In the genomic region with DNA sequence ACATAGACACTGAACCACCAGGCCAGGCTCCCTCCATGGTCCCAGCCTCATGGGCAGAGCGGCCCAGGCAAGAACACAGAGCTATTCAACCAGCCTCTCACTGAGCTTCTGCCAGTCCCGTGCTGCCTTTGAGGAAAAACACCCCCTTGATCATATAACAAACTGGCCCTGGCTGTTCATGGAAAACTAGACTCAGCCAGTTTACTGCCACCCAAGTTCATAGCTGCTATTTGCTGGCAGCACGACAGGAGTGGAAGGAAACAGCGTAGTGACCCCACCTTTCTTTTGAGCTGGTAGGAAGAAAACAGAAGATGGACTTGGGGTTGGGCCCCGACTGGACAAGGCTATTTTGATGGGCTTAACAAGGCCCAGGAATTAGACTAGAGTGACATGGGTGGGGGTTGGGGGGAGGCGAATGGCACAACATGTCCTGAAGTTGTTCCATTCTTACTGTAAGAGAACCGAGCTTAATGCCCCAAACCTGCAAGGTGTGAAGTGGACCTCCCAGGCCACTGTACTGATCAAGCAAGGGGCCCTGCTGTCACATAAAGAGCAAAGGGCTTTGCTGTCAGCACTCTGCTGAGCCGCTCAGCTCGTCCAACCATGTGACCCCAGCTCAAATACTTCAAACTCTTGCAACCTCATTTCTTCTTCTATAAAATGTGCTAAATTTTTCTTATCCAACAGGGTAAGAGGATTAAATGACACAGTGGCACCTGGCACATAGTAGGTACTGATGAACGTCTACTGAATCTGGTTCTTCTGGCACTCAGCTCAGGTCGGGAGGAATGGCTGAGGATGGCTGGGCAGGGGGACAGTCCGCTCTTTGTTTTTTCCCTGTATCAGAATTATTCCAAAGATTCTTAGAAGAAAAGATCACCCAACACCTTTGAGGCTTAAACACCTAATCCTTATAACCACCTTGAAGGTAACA, we compare ENCODE assay signal across 9 cellular contexts. TPM values are rescaled to one million over a fixed set of nuclear protein-coding genes. Genes with fewer than 3 reads are reported as not detected.
A peak's percentile ranks its signal among the peaks of the same experiment; 100 is the strongest.
DNase-seq lines count a peak whose midpoint lies in the region; ATAC-seq, FAIRE-seq and TF ChIP-seq lines count a peak whose summit lies in the region.
"Had no signal": no experiment of that assay in that cellular context is flagged by ENCODE, and none has a peak within 500 bp of the region (broad histone marks: within the 10 kb centered on the region; RNA-seq: fewer than 3 reads in every experiment).

No MANE protein-coding gene starts in this region.

- TF ChIP-seq CTCF in A549 (IDR thresholded peaks at IDR 0.05) (no peak), MM.1S (IDR thresholded peaks at IDR 0.05; ENCODE audit: low read length) (no peak), nephron progenitor cell (IDR thresholded peaks at IDR 0.05) (no peak)

- 0 out of 2 replicates have a peak overlapping the region, but pooled peaks have one; percentile 55 for H2AFZ ChIP-seq in MM.1S (ENCODE audit: low read length)

- no peak for TF ChIP-seq RAD21 in A549 (conservative IDR thresholded peaks at IDR 0.05 in 1 of 2, IDR thresholded peaks at IDR 0.05 in 1 of 2)

- H3K4me3 Mint-ChIP-seq in nephron progenitor cell, result peak overlapping the region; percentile 41

- peaks cover 22% of the 10 kb centered on the region for H3K27me3 Mint-ChIP-seq in nephron progenitor cell (ENCODE audit: low read depth, poor library complexity)

- DNase-seq in A549 (ENCODE audit: low read depth in 1 of 2, low spot score in 1 of 2) (no peak), MM.1S (no peak), dermis blood vessel endothelial cell (peak; percentile 57), nephron progenitor cell (no peak), NCI-H2107 treated with DMSO at 0.1 percent for 48 hours (lab: John Stamatoyannopoulos, UW; ENCODE audit: unreplicated experiment) (no peak), RPMI8226 (no peak), retina (no peak)
- DNase-seq in NK-92 treated with Interleukin-12 subunit alpha and Interleukin-12 subunit beta, amount 100 ng/mL, for 24 hours (lab: John Stamatoyannopoulos, UW), result no peak

- H3K36me3 ChIP-seq in MM.1S (replicated peaks; ENCODE audit: insufficient read depth, low read length), result 0 out of 2 replicates have a peak, but pooled peaks cover 4% of the 10 kb centered on the region

- H3K4me1 ChIP-seq in A549, result peaks cover 20% of the 10 kb centered on the region; the same call in 2 of the 3 replicates
- H3K4me1 ChIP-seq in MM.1S (ENCODE audit: low read length), result peaks cover 10% of the 10 kb centered on the region; the same call in 1 of the 2 replicates

- H4K20me1 ChIP-seq in MM.1S (ENCODE audit: insufficient read depth, low read length), result no peaks in the 10 kb centered on the region

- H3K9me3 ChIP-seq in A549, result no peaks in the 10 kb centered on the region
- no peaks in the 10 kb centered on the region for H3K9me3 ChIP-seq in MM.1S (replicated peaks; ENCODE audit: insufficient read depth, low read length)

- H3K27ac ChIP-seq in A549 (peak overlapping the region; percentile 87 to 93; a peak in 5 of 6 replicates), MM.1S (ENCODE audit: low read length) (peak overlapping the region; percentile 65; the same call in 1 of the 2 replicates)

- peak overlapping the region; percentile 74; the same call in 1 of the 2 replicates for H3K9ac ChIP-seq in MM.1S (ENCODE audit: low read length)

- TF ChIP-seq EP300 in A549 (IDR thresholded peaks at IDR 0.05), result no peak

- ATAC-seq in A549, result no peak

- no peak for TF ChIP-seq POLR2A in A549 (IDR thresholded peaks at IDR 0.05; ENCODE audit: low read length)

- no peaks in the 10 kb centered on the region; the same call in 1 of the 2 replicates for H3K79me2 ChIP-seq in MM.1S (ENCODE audit: low read length)

- H3K9me2 ChIP-seq in MM.1S (replicated peaks; ENCODE audit: insufficient read depth, low read length), result no peaks in the 10 kb centered on the region

- H3K9me3 Mint-ChIP-seq in nephron progenitor cell, result no peaks in the 10 kb centered on the region

- peaks cover 25% of the 10 kb centered on the region for H3F3A ChIP-seq in MM.1S (ENCODE audit: insufficient read depth, low read length)

- WGBS in A549 (ENCODE audit: missing lambda C conversion rate), result 85% methylated on average over 12 of the region's 12 CpGs

- POLR2A ChIA-PET in A549 (lab: Yijun Ruan, JAX), result interaction anchor here (0.7 to 2.7 kb wide), 6 partner anchors 94 to 311 kb away, joined by 3 to 25 read pairs (median 4); a partner anchor contains a TSS

- CTCF ChIA-PET in A549 (lab: Yijun Ruan, JAX), result interaction anchor here (0.6 to 10.7 kb wide), 42 partner anchors 9 to 469 kb away, joined by 3 to 185 read pairs (median 6); a partner anchor contains a TSS

- peaks cover 63% of the 10 kb centered on the region for H3K4me1 Mint-ChIP-seq in nephron progenitor cell

- no peaks in the 10 kb centered on the region for H3K27me3 ChIP-seq in MM.1S (replicated peaks; ENCODE audit: insufficient read depth, low read length)

- peak overlapping the region; percentile 87 for H3K27ac Mint-ChIP-seq in nephron progenitor cell

- peak overlapping the region; percentile 88 for H3K4me2 ChIP-seq in A549
- peak overlapping the region; percentile 96 for H3K4me2 ChIP-seq in MM.1S (ENCODE audit: low read depth, low read length)

- FAIRE-seq in A549 (lab: Jason Lieb, UNC), result no peak
- FAIRE-seq: endometrium had no signal

- peaks cover 10% of the 10 kb centered on the region for H3K36me3 Mint-ChIP-seq in nephron progenitor cell (ENCODE audit: low read depth)

- H3K4me3 ChIP-seq in A549, result no peak overlapping the region
- peak overlapping the region; percentile 66 for H3K4me3 ChIP-seq in MM.1S (ENCODE audit: low read length)

TF ChIP-seq in A549, 52 proteins besides CTCF, POLR2A, EP300 and RAD21:
- no peak for TF ChIP-seq KDM1A (IDR thresholded peaks at IDR 0.05; ENCODE audit: low read depth)
- TF ChIP-seq NR3C1 (IDR thresholded peaks at IDR 0.05), result no peak
- TF ChIP-seq BHLHE40 (IDR thresholded peaks at IDR 0.05; ENCODE audit: low read depth, low read length), result no peak
- TF ChIP-seq, protein P1, sequence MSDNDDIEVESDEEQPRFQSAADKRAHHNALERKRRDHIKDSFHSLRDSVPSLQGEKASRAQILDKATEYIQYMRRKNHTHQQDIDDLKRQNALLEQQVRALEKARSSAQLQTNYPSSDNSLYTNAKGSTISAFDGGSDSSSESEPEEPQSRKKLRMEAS (IDR thresholded peaks at IDR 0.05), result no peak
- no peak for TF ChIP-seq JUN (IDR thresholded peaks at IDR 0.05)
- TF ChIP-seq ZNF302 (CRISPR knock-in tag; IDR thresholded peaks at IDR 0.05), result no peak
- no peak for TF ChIP-seq JUNB (IDR thresholded peaks at IDR 0.05)
- TF ChIP-seq RARB (CRISPR knock-in tag; IDR thresholded peaks at IDR 0.05), result no peak
- no peak for TF ChIP-seq MAFK (IDR thresholded peaks at IDR 0.05; ENCODE audit: partially characterized antibody)
- TF ChIP-seq, protein P2, sequence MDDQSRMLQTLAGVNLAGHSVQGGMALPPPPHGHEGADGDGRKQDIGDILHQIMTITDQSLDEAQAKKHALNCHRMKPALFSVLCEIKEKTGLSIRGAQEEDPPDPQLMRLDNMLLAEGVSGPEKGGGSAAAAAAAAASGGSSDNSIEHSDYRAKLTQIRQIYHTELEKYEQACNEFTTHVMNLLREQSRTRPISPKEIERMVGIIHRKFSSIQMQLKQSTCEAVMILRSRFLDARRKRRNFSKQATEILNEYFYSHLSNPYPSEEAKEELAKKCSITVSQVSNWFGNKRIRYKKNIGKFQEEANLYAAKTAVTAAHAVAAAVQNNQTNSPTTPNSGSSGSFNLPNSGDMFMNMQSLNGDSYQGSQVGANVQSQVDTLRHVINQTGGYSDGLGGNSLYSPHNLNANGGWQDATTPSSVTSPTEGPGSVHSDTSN (IDR thresholded peaks at IDR 0.05), result no peak
- no peak for TF ChIP-seq HEYL (CRISPR knock-in tag; IDR thresholded peaks at IDR 0.05)
- TF ChIP-seq FOXS1 (CRISPR knock-in tag; IDR thresholded peaks at IDR 0.05), result no peak
TF ChIP-seq in A549: peak in this region for 0.

RNA-seq across cellular contexts. Expression of a gene that starts 1.5 kb away (rescaled TPM):
- 0.09 and 0.18 TPM in 2 replicates for polyA plus RNA-seq in A549 (2011; rRNA removed)
- polyA plus RNA-seq in A549 (2012; cell fraction: cytosol; rRNA removed), result 0.28 and 0.29 TPM in 2 replicates
- 0.41 and 0.49 TPM in 2 replicates for polyA plus RNA-seq in A549 (2012; cell fraction: nucleus; rRNA removed)
- polyA plus RNA-seq in A549 (2017; fragmentation: RNase III; extraction: RNeasy Plus Mini Kit Qiagen cat#74134 plus additional on column Dnase treatment), result 0.13 to 0.23 TPM (median 0.18 TPM) in 3 replicates
- polyA minus RNA-seq in A549 (2011; rRNA and poly(A)+ RNA removed), result 0.33 and 0.78 TPM in 2 replicates
- total RNA-seq in dermis blood vessel endothelial cell, result 0.09 TPM in 1 of 2 replicates, not detected in the other
